In genomic region chr1:76901158-76901767, GRCh38 we compare ENCODE assay signal across 1 cellular context.
TF ChIP-seq lines count a peak whose summit lies in the region.

No MANE protein-coding gene starts in this region.

TF ChIP-seq in WTC11, 78 proteins besides CTCF, POLR2A, EP300 and RAD21 (continued from another document):
- TF ChIP-seq ZNF281 (CRISPR knock-in tag; IDR thresholded peaks at IDR 0.05) (no peak), ERG (CRISPR knock-in tag; IDR thresholded peaks at IDR 0.05) (no peak), E2F1 (CRISPR knock-in tag; IDR thresholded peaks at IDR 0.05) (no peak), HMGA2 (CRISPR knock-in tag; IDR thresholded peaks at IDR 0.05) (no peak)
TF ChIP-seq in WTC11: peak in this region for 0.
